Comparison of ENCODE assay signal across 24 cellular contexts in genomic region chr6:117018771-117019170, GRCh38.
A peak's percentile ranks its signal among the peaks of the same experiment; 100 is the strongest.
DNase-seq lines count a peak whose midpoint lies in the region; ATAC-seq and TF ChIP-seq lines count a peak whose summit lies in the region.
"Had no signal": no experiment of that assay in that cellular context is flagged by ENCODE, and none has a peak within 500 bp of the region (broad histone marks: within the 10 kb centered on the region; RNA-seq: fewer than 3 reads in every experiment).

No MANE protein-coding gene starts in this region.

- in situ Hi-C loops in astrocyte of the spinal cord (cut with HindIII; ENCODE audit: low sequenced_read_pairs), result no loop called here

- CTCF ChIA-PET in activated CD8-positive, alpha-beta T cell treated with anti-CD3 and anti-CD28 coated beads for 36 hours (lab: Charles Lee), result no interaction called here

- ATAC-seq in activated CD8-positive, alpha-beta T cell treated with anti-CD3 and anti-CD28 coated beads for 36 hours, result no peak
- ATAC-seq: CD8-positive, alpha-beta T cell had no signal

- H3K27me3 Mint-ChIP-seq in activated CD8-positive, alpha-beta T cell treated with anti-CD3 and anti-CD28 coated beads for 36 hours, result no peaks in the 10 kb centered on the region
- no peaks in the 10 kb centered on the region for H3K27me3 Mint-ChIP-seq in osteocyte (ENCODE audit: unreplicated experiment)
- H3K27me3 Mint-ChIP-seq in progenitor cell of endocrine pancreas, result no peaks in the 10 kb centered on the region

- DNase-seq in EL (peak; percentile 60), M059J (ENCODE audit: low read depth) (peak; percentile 2), astrocyte of the spinal cord (ENCODE audit: low read depth, low spot score) (peak; percentile 1), non-pigmented ciliary epithelial cell (ENCODE audit: low read depth) (peak; percentile 4), osteocyte (ENCODE audit: extremely low spot score, unreplicated experiment) (no peak), progenitor cell of endocrine pancreas (ENCODE audit: low spot score, unreplicated experiment) (no peak)
- DNase-seq in activated CD8-positive, alpha-beta T cell treated with anti-CD3 and anti-CD28 coated beads for 36 hours, result no peak
- DNase-seq: CD8-positive, alpha-beta T cell; DMS 273 treated with DMSO at 0.1 percent for 48 hours; DMS79; H7; HFFc6; NCI-H1092 treated with DMSO at 0.1 percent for 48 hours; NCI-H1436; NCI-H187 treated with DMSO at 0.1 percent for 48 hours; NCI-H446; NCI-H526; NCI-H82; NK-92 treated with Interleukin-12 subunit alpha and Interleukin-12 subunit beta, amount 100 ng/mL, for 24 hours; PC-9; Right ventricle myocardium superior; RPMI8226; T-helper 1 cell had no signal

- H3K4me3 ChIP-seq in astrocyte of the spinal cord (ENCODE audit: low read depth, low read length), result no peak overlapping the region
- H3K4me3 ChIP-seq: PC-9, SJSA1 had no signal

- no peaks in the 10 kb centered on the region for H3K36me3 Mint-ChIP-seq in activated CD8-positive, alpha-beta T cell treated with anti-CD3 and anti-CD28 coated beads for 36 hours (ENCODE audit: low read depth)
- H3K36me3 Mint-ChIP-seq in osteocyte (ENCODE audit: unreplicated experiment), result no peaks in the 10 kb centered on the region
- peaks cover 3% of the 10 kb centered on the region for H3K36me3 Mint-ChIP-seq in progenitor cell of endocrine pancreas (ENCODE audit: insufficient read depth)
- H3K36me3 Mint-ChIP-seq: CD8-positive, alpha-beta T cell had no signal

- H3K27ac Mint-ChIP-seq in activated CD8-positive, alpha-beta T cell treated with anti-CD3 and anti-CD28 coated beads for 36 hours, result no peak overlapping the region
- no peak overlapping the region for H3K27ac Mint-ChIP-seq in osteocyte (ENCODE audit: unreplicated experiment)
- H3K27ac Mint-ChIP-seq in progenitor cell of endocrine pancreas, result no peak overlapping the region
- H3K27ac Mint-ChIP-seq: CD8-positive, alpha-beta T cell; HFFc6 had no signal

- H3K4me1 Mint-ChIP-seq in activated CD8-positive, alpha-beta T cell treated with anti-CD3 and anti-CD28 coated beads for 36 hours (ENCODE audit: low read depth), result no peaks in the 10 kb centered on the region
- H3K4me1 Mint-ChIP-seq in osteocyte (ENCODE audit: unreplicated experiment) (no peaks in the 10 kb centered on the region), progenitor cell of endocrine pancreas (ENCODE audit: low read depth) (no peaks in the 10 kb centered on the region)

- POLR2A ChIA-PET in activated CD8-positive, alpha-beta T cell treated with anti-CD3 and anti-CD28 coated beads for 36 hours (lab: Charles Lee), result no interaction called here

- TF ChIP-seq CTCF in astrocyte of the spinal cord (IDR thresholded peaks at IDR 0.05; ENCODE audit: low read depth, low read length), result no peak
- no peak for TF ChIP-seq CTCF in activated CD8-positive, alpha-beta T cell treated with anti-CD3 and anti-CD28 coated beads for 36 hours (IDR thresholded peaks at IDR 0.05)
- TF ChIP-seq CTCF in osteocyte (IDR thresholded peaks at IDR 0.05), result no peak
- TF ChIP-seq CTCF in progenitor cell of endocrine pancreas (IDR thresholded peaks at IDR 0.05; ENCODE audit: unreplicated experiment), result no peak

- intact Hi-C loops in activated CD8-positive, alpha-beta T cell treated with anti-CD3 and anti-CD28 coated beads for 36 hours (cut with micrococcal nuclease), result no loop called here

- peaks cover 2% of the 10 kb centered on the region for H3K9me3 Mint-ChIP-seq in activated CD8-positive, alpha-beta T cell treated with anti-CD3 and anti-CD28 coated beads for 36 hours
- peaks cover 26% of the 10 kb centered on the region for H3K9me3 Mint-ChIP-seq in osteocyte (ENCODE audit: unreplicated experiment)
- H3K9me3 Mint-ChIP-seq in progenitor cell of endocrine pancreas (ENCODE audit: low read depth), result peaks cover 27% of the 10 kb centered on the region

- H3K4me3 Mint-ChIP-seq in activated CD8-positive, alpha-beta T cell treated with anti-CD3 and anti-CD28 coated beads for 36 hours, result no peak overlapping the region
- H3K4me3 Mint-ChIP-seq in osteocyte (ENCODE audit: unreplicated experiment) (no peak overlapping the region), progenitor cell of endocrine pancreas (ENCODE audit: low read depth) (no peak overlapping the region)
- H3K4me3 Mint-ChIP-seq: CD8-positive, alpha-beta T cell; HFFc6 had no signal

Comparison
In these comparisons a context has a peak if more than half of its experiments do, and no peak if none do; other contexts are left out.
1. DNase-seq: peak in EL (single experiment), M059J (single experiment), astrocyte of the spinal cord (single experiment) and non-pigmented ciliary epithelial cell (single experiment); none in activated CD8-positive, alpha-beta T cell treated with anti-CD3 and anti-CD28 coated beads for 36 hours (single experiment), osteocyte (single experiment) and progenitor cell of endocrine pancreas (single experiment).